25 cellular contexts compared by ENCODE assay signal in genomic region chr1:198687429-198687828, GRCh38. TPM values are rescaled to one million over a fixed set of nuclear protein-coding genes. Genes with fewer than 3 reads are reported as not detected.
A peak's percentile ranks its signal among the peaks of the same experiment; 100 is the strongest.
DNase-seq lines count a peak whose midpoint lies in the region; ATAC-seq and TF ChIP-seq lines count a peak whose summit lies in the region.
"Had no signal": no experiment of that assay in that cellular context is flagged by ENCODE, and none has a peak within 500 bp of the region (broad histone marks: within the 10 kb centered on the region; RNA-seq: fewer than 3 reads in every experiment).

No MANE protein-coding gene starts in this region.

- no peak overlapping the region for H3K4me3 ChIP-seq in left ventricle myocardium inferior
- H3K4me3 ChIP-seq: breast epithelium, lung, right lobe of liver, SJSA1, thoracic aorta, uterus had no signal

- H3K9me3 ChIP-seq in left ventricle myocardium inferior (replicated peaks): no peaks in the 10 kb centered on the region
- H3K9me3 ChIP-seq: breast epithelium, right lobe of liver, SJSA1, thoracic aorta, uterus had no signal

- H3K4me3 Mint-ChIP-seq in T-cell: peak overlapping the region in 1 of 3 donors; percentile 76
- H3K4me3 Mint-ChIP-seq in central memory CD8-positive, alpha-beta T cell: peak overlapping the region; percentile 70
- peak overlapping the region; percentile 32 for H3K4me3 Mint-ChIP-seq in stimulated activated effector memory CD8-positive, alpha-beta T cell treated with anti-CD3 and anti-CD28 coated beads, Interleukin-12 subunit alpha, Interleukin-12 subunit beta, amount 100 ng/mL, for 72 hours

- no peaks in the 10 kb centered on the region for H3K36me3 ChIP-seq in left ventricle myocardium inferior
- H3K36me3 ChIP-seq: breast epithelium, right lobe of liver, SJSA1, thoracic aorta, uterus had no signal

- TF ChIP-seq CTCF in left ventricle myocardium inferior (IDR thresholded peaks at IDR 0.05; ENCODE audit: borderline replicate concordance): no peak

- intact Hi-C loops in left ventricle myocardium inferior (cut with micrococcal nuclease): no loop called here

- POLR2A ChIA-PET in T-cell (lab: Charles Lee): interaction anchor here in 1 of 2 donors (0.6 kb wide), 1 partner anchor 324 kb away, joined by 4 read pairs; no protein-coding TSS in a partner anchor

- no peak for ATAC-seq in T-cell (replicated peaks in 1 of 4)
- ATAC-seq in central memory CD8-positive, alpha-beta T cell (replicated peaks; ENCODE audit: extremely low read depth, poor library complexity, severe bottlenecking): no peak
- ATAC-seq in stimulated activated effector memory CD8-positive, alpha-beta T cell treated with anti-CD3 and anti-CD28 coated beads, Interleukin-12 subunit alpha, Interleukin-12 subunit beta, amount 100 ng/mL, for 72 hours: no peak
- no peak for ATAC-seq in HG03432 (IDR thresholded peaks at IDR 0.05; ENCODE audit: unreplicated experiment)
- ATAC-seq: right lobe of liver had no signal

- H3K4me1 ChIP-seq in left ventricle myocardium inferior: no peaks in the 10 kb centered on the region
- H3K4me1 ChIP-seq: breast epithelium, right lobe of liver, uterus had no signal

- H3K27me3 ChIP-seq in left ventricle myocardium inferior (ENCODE audit: low read depth): no peaks in the 10 kb centered on the region
- H3K27me3 ChIP-seq: breast epithelium, right lobe of liver, SJSA1, uterus had no signal

- peaks cover 85 to 90% (median 88%) of the 10 kb centered on the region in 3 donors for H3K4me1 Mint-ChIP-seq in T-cell
- H3K4me1 Mint-ChIP-seq in central memory CD8-positive, alpha-beta T cell: peaks cover 78% of the 10 kb centered on the region
- H3K4me1 Mint-ChIP-seq in stimulated activated effector memory CD8-positive, alpha-beta T cell treated with anti-CD3 and anti-CD28 coated beads, Interleukin-12 subunit alpha, Interleukin-12 subunit beta, amount 100 ng/mL, for 72 hours: peaks cover 68% of the 10 kb centered on the region

- peak; percentile 25 for DNase-seq in stimulated activated CD4-positive, alpha-beta T cell treated with anti-CD3 and anti-CD28 coated beads, Interleukin-4, amount 100 ng/mL, for 1 hour
- no peak for DNase-seq in stimulated activated CD4-positive, alpha-beta T cell treated with anti-CD3 and anti-CD28 coated beads, Interleukin-4, amount 100 ng/mL, for 4 hours
- peak in 12 of 34 experiments; percentile 6 to 50 (median 30) for DNase-seq in T-cell
- no peak for DNase-seq in central memory CD8-positive, alpha-beta T cell (ENCODE audit: low spot score in 2 of 2)
- DNase-seq in stimulated activated effector memory CD8-positive, alpha-beta T cell treated with anti-CD3 and anti-CD28 coated beads, Interleukin-12 subunit alpha, Interleukin-12 subunit beta, amount 100 ng/mL, for 72 hours (ENCODE audit: low spot score in 2 of 2): no peak
- no peak for DNase-seq in left ventricle myocardium inferior
- no peak for DNase-seq in amygdala (lab: John Stamatoyannopoulos, UW)
- DNase-seq: activated CD4-positive, alpha-beta T cell treated with anti-CD3 and anti-CD28 coated beads for 1 hour; amniotic stem cell; C1 segment of cervical spinal cord; effector CD4-positive, alpha-beta T cell; head of caudate nucleus; NCI-H1436; NCI-H774; right lobe of liver; stimulated activated CD4-positive, alpha-beta T cell treated with anti-CD3 and anti-CD28 coated beads, Interleukin-12 subunit alpha, Interleukin-12 subunit beta, amount 100 ng/mL, for 4 hours; stimulated activated CD4-positive, alpha-beta T cell treated with anti-CD3 and anti-CD28 coated beads, Interleukin-4, amount 100 ng/mL, for 24 hours; uterus had no signal

- peak overlapping the region; percentile 94 for H3K27ac Mint-ChIP-seq in T-cell
- peak overlapping the region; percentile 88 for H3K27ac Mint-ChIP-seq in central memory CD8-positive, alpha-beta T cell (ENCODE audit: low read depth)
- H3K27ac Mint-ChIP-seq in stimulated activated effector memory CD8-positive, alpha-beta T cell treated with anti-CD3 and anti-CD28 coated beads, Interleukin-12 subunit alpha, Interleukin-12 subunit beta, amount 100 ng/mL, for 72 hours: peak overlapping the region; percentile 89
- H3K27ac Mint-ChIP-seq: progenitor cell of endocrine pancreas had no signal

- H3K27me3 Mint-ChIP-seq in T-cell: no peaks in the 10 kb centered on the region
- no peaks in the 10 kb centered on the region for H3K27me3 Mint-ChIP-seq in central memory CD8-positive, alpha-beta T cell
- H3K27me3 Mint-ChIP-seq: progenitor cell of endocrine pancreas had no signal

- no peak overlapping the region for H3K27ac ChIP-seq in left ventricle myocardium inferior (replicated peaks)
- H3K27ac ChIP-seq: breast epithelium, right lobe of liver, SJSA1, thoracic aorta, uterus had no signal

- no peaks in the 10 kb centered on the region for H3K9me3 Mint-ChIP-seq in T-cell
- no peaks in the 10 kb centered on the region for H3K9me3 Mint-ChIP-seq in central memory CD8-positive, alpha-beta T cell
- H3K9me3 Mint-ChIP-seq in stimulated activated effector memory CD8-positive, alpha-beta T cell treated with anti-CD3 and anti-CD28 coated beads, Interleukin-12 subunit alpha, Interleukin-12 subunit beta, amount 100 ng/mL, for 72 hours: no peaks in the 10 kb centered on the region

- CTCF ChIA-PET in T-cell (lab: Charles Lee): interaction anchor here (0.6 to 2.3 kb wide), 8 partner anchors 12 to 165 kb away, joined by 3 to 12 read pairs (median 4); partner anchors contain the start of gene PTPRC (in 1 of the 2)

- peaks cover 28% of the 10 kb centered on the region for H3K36me3 Mint-ChIP-seq in T-cell
- H3K36me3 Mint-ChIP-seq in central memory CD8-positive, alpha-beta T cell (ENCODE audit: insufficient read depth): peaks cover 39% of the 10 kb centered on the region
- peaks cover 78% of the 10 kb centered on the region for H3K36me3 Mint-ChIP-seq in stimulated activated effector memory CD8-positive, alpha-beta T cell treated with anti-CD3 and anti-CD28 coated beads, Interleukin-12 subunit alpha, Interleukin-12 subunit beta, amount 100 ng/mL, for 72 hours

RNA-seq across cellular contexts. Expression of gene PTPRC, which starts 48.6 kb away (rescaled TPM):
- total RNA-seq in T-cell (100 to 1,000 TPM; 674 to 984 (median 781) TPM), left ventricle myocardium inferior (7.5 TPM)
- total RNA-seq: epithelial cell of proximal tubule, progenitor cell of endocrine pancreas, SJSA1 had no signal

Comparison
In these comparisons a context has a peak if more than half of its experiments do, and no peak if none do; other contexts are left out.
1. RNA of gene PTPRC, which starts 48.6 kb away (total RNA-seq): 674 to 984 TPM in T-cell; 7.5 TPM in left ventricle myocardium inferior (single experiment); every median in the first group is over 10 times any median in the second.
2. Peak in every context shown above with its lines, with median percentiles within 50 percentile points of each other: H3K27ac Mint-ChIP-seq.